In genomic region chr7:83836028-83836427, GRCh38 we compare ENCODE assay signal across 20 cellular contexts.
DNase-seq lines count a peak whose midpoint lies in the region; ATAC-seq and TF ChIP-seq lines count a peak whose summit lies in the region.
"Had no signal": no experiment of that assay in that cellular context is flagged by ENCODE, and none has a peak within 500 bp of the region (broad histone marks: within the 10 kb centered on the region; RNA-seq: fewer than 3 reads in every experiment).

No MANE protein-coding gene starts in this region.

- TF ChIP-seq CTCF in endodermal cell (conservative IDR thresholded peaks at IDR 0.05), result no peak

- H3K4me3 ChIP-seq in endodermal cell (ENCODE audit: low read length), result no peak overlapping the region
- H3K4me3 ChIP-seq: BLaER1, GM23248 had no signal

- H3K4me1 ChIP-seq in endodermal cell (ENCODE audit: control insufficient read depth, insufficient read depth, low read length), result peaks cover 13% of the 10 kb centered on the region
- H3K4me1 ChIP-seq: BLaER1 had no signal

- no peak overlapping the region for H3K27ac ChIP-seq in endodermal cell (ENCODE audit: low read depth, low read length)
- H3K27ac ChIP-seq: BLaER1, GM23248 had no signal

- H3K27me3 Mint-ChIP-seq in endodermal cell (ENCODE audit: insufficient read depth), result no peaks in the 10 kb centered on the region
- H3K27me3 Mint-ChIP-seq: CD4-positive, alpha-beta memory T cell had no signal

- no peaks in the 10 kb centered on the region for H3K36me3 Mint-ChIP-seq in endodermal cell (ENCODE audit: low read depth)
- H3K36me3 Mint-ChIP-seq: CD4-positive, alpha-beta memory T cell had no signal

- H3K9me3 ChIP-seq in endodermal cell (ENCODE audit: control insufficient read depth, low read length), result no peaks in the 10 kb centered on the region
- H3K9me3 ChIP-seq: BLaER1 had no signal

- WGBS in endodermal cell (ENCODE audit: insufficient coverage in 1 of 2, insufficient read length in 1 of 2), 2 experiments, result 78% methylated on average over 1 of the region's 1 CpG; no CpG with 5 or more reads in 1 of the 2 experiments

- peak; percentile 23 for DNase-seq in NCI-H2171 treated with DMSO at 0.1 percent for 48 hours (lab: John Stamatoyannopoulos, UW)
- DNase-seq in NCI-H2171 (lab: John Stamatoyannopoulos, UW), result no peak
- no peak for DNase-seq in endodermal cell
- DNase-seq in HK-2 (ENCODE audit: unreplicated experiment), result no peak
- DNase-seq in NOMO-1 (lab: John Stamatoyannopoulos, UW; ENCODE audit: unreplicated experiment in 2 of 2), result no peak
- DNase-seq: Calu3; CD4-positive, alpha-beta memory T cell; DMS79; HCEC 1CT; MM.1S; NCI-H1092 treated with DMSO at 0.1 percent for 48 hours; NCI-H2029; NCI-H510A treated with DMSO at 0.1 percent for 48 hours; SIG-M5; T-helper 1 cell; T-helper 9 cell had no signal

- H3K9me3 Mint-ChIP-seq in endodermal cell, result no peaks in the 10 kb centered on the region

- peak; percentile 48 for ATAC-seq in GM18858 (IDR thresholded peaks at IDR 0.05; ENCODE audit: unreplicated experiment)
- ATAC-seq in HG02852 (IDR thresholded peaks at IDR 0.05; ENCODE audit: unreplicated experiment), result peak; percentile 54

- no peaks in the 10 kb centered on the region for H3K36me3 ChIP-seq in endodermal cell (ENCODE audit: control insufficient read depth, insufficient read depth, low read length)
- H3K36me3 ChIP-seq: BLaER1 had no signal

- H3K4me1 Mint-ChIP-seq in endodermal cell, result peaks cover 53% of the 10 kb centered on the region
- H3K4me1 Mint-ChIP-seq: CD4-positive, alpha-beta memory T cell had no signal

- no peak overlapping the region for H3K27ac Mint-ChIP-seq in endodermal cell
- H3K27ac Mint-ChIP-seq: CD4-positive, alpha-beta memory T cell had no signal

- no peaks in the 10 kb centered on the region for H3K27me3 ChIP-seq in endodermal cell (ENCODE audit: control insufficient read depth, insufficient read depth, low read length, poor library complexity, severe bottlenecking)
- H3K27me3 ChIP-seq: BLaER1 had no signal

- no peak overlapping the region for H3K9ac ChIP-seq in endodermal cell (ENCODE audit: extremely low read depth, low read length, poor library complexity, severe bottlenecking)
- H3K9ac ChIP-seq: BLaER1, GM23248 had no signal

- peak overlapping the region; percentile 46 for H3K4me3 Mint-ChIP-seq in endodermal cell
- H3K4me3 Mint-ChIP-seq: CD4-positive, alpha-beta memory T cell had no signal
